In the genomic region with DNA sequence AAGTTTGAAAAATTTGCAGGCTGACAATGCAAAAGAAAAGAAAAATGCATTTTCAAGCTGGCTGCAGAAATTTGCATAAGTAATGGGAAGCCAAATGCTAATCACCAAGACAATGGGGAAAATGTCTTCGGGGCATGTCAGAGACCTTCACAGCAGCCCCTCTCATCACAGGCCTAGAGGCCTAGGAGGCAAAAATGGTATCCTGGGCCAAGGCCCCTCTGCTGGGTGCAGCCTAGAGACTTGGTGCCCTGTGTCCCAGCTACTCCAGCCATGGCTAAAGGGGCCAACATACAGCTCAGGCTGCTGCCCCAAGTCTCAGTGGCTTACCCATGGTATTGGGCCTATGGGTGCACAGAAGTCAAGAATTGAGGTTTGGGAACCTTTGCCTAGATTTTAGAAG, we compare ENCODE assay signal across 31 cellular contexts.
"Had no signal": no experiment of that assay in that cellular context is flagged by ENCODE, and none has a peak within 500 bp of the region (broad histone marks: within the 10 kb centered on the region; RNA-seq: fewer than 3 reads in every experiment).

No MANE protein-coding gene starts in this region.

- H3K27ac ChIP-seq: adrenal gland, ascending aorta, body of pancreas, brain microvascular endothelial cell, breast epithelium, cardiac muscle cell had no signal

- H3K36me3 ChIP-seq: adrenal gland, ascending aorta, brain microvascular endothelial cell, breast epithelium, cardiac muscle cell had no signal

- ATAC-seq: activated naive CD4-positive, alpha-beta T cell treated with anti-CD3 and anti-CD28 coated beads, Interleukin-2, amount 50 U/mL, for 72 hours; activated naive CD8-positive, alpha-beta T cell treated with anti-CD3 and anti-CD28 coated beads, Interleukin-2, amount 50 U/mL, for 24 hours; activated T-cell treated with anti-CD3 and anti-CD28 coated beads, Interleukin-2, amount 50 U/mL, for 4 hours; activated T-cell treated with anti-CD3 and anti-CD28 coated beads, Interleukin-2, amount 50 U/mL, for 72 hours; activated T-helper 17 cell treated with anti-CD3 and anti-CD28 coated beads, Interleukin-2, amount 50 U/mL, for 72 hours; body of pancreas had no signal

- H3K4me3 ChIP-seq: adrenal gland, ascending aorta, body of pancreas, breast epithelium, cardiac muscle cell had no signal

- DNase-seq: activated effector memory CD4-positive, alpha-beta T cell treated with anti-CD3 and anti-CD28 coated beads, Interleukin-2, amount 50 U/mL, for 16 hours; activated effector memory CD4-positive, alpha-beta T cell treated with Interleukin-2 at 50 U/mL for 16 hours; activated gamma-delta T cell; activated gamma-delta T cell treated with Interleukin-2 at 50 U/mL for 16 hours; activated naive CD4-positive, alpha-beta T cell; activated naive CD4-positive, alpha-beta T cell treated with anti-CD3 and anti-CD28 coated beads for 36 hours; activated naive CD4-positive, alpha-beta T cell treated with anti-CD3 and anti-CD28 coated beads, Interleukin-2, amount 10 ng/mL, durations not matched to agents 7 days and 5 days; activated naive CD4-positive, alpha-beta T cell treated with anti-CD3 and anti-CD28 coated beads, Interleukin-2, amount 50 U/mL, for 16 hours; activated naive CD4-positive, alpha-beta T cell treated with Interleukin-2 at 50 U/mL for 16 hours; activated naive CD8-positive, alpha-beta T cell treated with anti-CD3 and anti-CD28 coated beads for 36 hours; activated naive CD8-positive, alpha-beta T cell treated with anti-CD3 and anti-CD28 coated beads, Interleukin-2, amount 10 ng/mL, durations not matched to agents 7 days and 5 days; activated naive CD8-positive, alpha-beta T cell treated with anti-CD3 and anti-CD28 coated beads, Interleukin-2, amount 50 U/mL, for 24 hours; activated T-cell treated with anti-CD3 and anti-CD28 coated beads, Interleukin-2, amount 50 U/mL, for 1 hour; activated T-cell treated with anti-CD3 and anti-CD28 coated beads, Interleukin-2, amount 50 U/mL, for 24 hours; activated T-cell treated with anti-CD3 and anti-CD28 coated beads, Interleukin-2, amount 50 U/mL, for 4 hours; activated T-cell treated with anti-CD3 and anti-CD28 coated beads, Interleukin-2, amount 50 U/mL, for 48 hours; activated T-cell treated with anti-CD3 and anti-CD28 coated beads, Interleukin-2, amount 50 U/mL, for 72 hours; adrenal gland; amniotic stem cell; amygdala; anterior cingulate cortex; body of pancreas; brain microvascular endothelial cell; caudate nucleus; central memory CD4-positive, alpha-beta T cell; cerebellar nuclear complex had no signal

- H3K4me1 ChIP-seq: adrenal gland, ascending aorta, body of pancreas, breast epithelium had no signal

- H3K27me3 ChIP-seq: adrenal gland, ascending aorta, body of pancreas, breast epithelium, cardiac muscle cell had no signal

- H3K9me3 ChIP-seq: adrenal gland had no signal
